ENCODE assay signal across 1 cellular context in the genomic region with DNA sequence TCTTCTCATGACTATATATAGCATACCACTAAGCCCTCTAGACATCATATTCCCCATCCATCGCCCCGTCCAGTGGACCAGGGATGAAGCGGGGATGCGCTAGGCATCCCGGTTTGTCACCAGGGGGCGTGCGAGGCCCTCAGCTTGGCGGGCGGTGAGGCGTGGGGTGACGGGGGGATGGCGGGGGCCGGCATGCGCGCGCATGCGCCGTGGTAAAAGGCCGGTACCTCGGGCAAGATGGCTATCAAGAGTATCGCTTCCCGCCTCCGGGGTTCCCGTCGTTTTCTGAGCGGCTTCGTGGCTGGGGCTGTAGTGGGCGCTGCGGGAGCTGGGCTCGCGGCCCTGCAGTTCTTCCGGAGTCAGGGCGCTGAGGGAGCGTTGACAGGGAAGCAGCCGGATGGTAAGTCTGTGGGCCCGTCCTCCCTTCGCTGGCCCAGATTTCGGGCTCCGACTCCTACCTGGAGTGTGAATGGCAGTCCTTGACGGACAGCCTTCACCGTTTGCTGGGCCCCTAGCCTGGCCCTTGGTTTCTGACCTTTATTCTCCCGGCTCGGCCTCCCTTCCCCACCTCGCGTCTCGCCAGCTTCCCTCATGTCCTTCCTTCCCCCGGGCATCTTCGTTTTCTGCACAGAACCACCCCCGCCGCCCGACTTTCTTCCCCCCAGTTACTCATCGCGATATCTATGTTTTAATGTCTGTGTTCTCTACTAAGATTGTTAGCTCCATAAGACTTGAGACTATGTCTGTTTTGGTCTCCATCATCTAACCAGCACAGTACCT.
TF ChIP-seq lines count a peak whose summit lies in the region.

Gene EXOG, plus strand, starts transcription at position 210 of the 780 bp plus-strand sequence. Its CDS starts 28 bp downstream, at position 238.

TF ChIP-seq in K562, 482 proteins besides CTCF, POLR2A, EP300 and RAD21 (continued from another document and continues in another):
- 0 out of 2 replicates have a peak, but pooled peaks have one; percentile 15 for TF ChIP-seq PHF21A (IDR thresholded peaks at IDR 0.05; ENCODE audit: borderline replicate concordance, low read depth)
- no peak for TF ChIP-seq ZNF830 (CRISPR knock-in tag; IDR thresholded peaks at IDR 0.05)
- no peak for TF ChIP-seq CEBPG (CRISPR knock-in tag; IDR thresholded peaks at IDR 0.05)
- TF ChIP-seq CEBPG (tag; conservative IDR thresholded peaks at IDR 0.05 in 1 of 2, IDR thresholded peaks at IDR 0.05 in 1 of 2) = no peak
- no peak for TF ChIP-seq CREB3L1 (IDR thresholded peaks at IDR 0.05; ENCODE audit: borderline replicate concordance, low read depth)
- no peak for TF ChIP-seq ZNF165 (CRISPR knock-in tag; IDR thresholded peaks at IDR 0.05; ENCODE audit: borderline replicate concordance)
- no peak for TF ChIP-seq SAFB2 (IDR thresholded peaks at IDR 0.05; ENCODE audit: borderline replicate concordance, low read depth, low read length, severe bottlenecking)
- TF ChIP-seq, protein P1, sequence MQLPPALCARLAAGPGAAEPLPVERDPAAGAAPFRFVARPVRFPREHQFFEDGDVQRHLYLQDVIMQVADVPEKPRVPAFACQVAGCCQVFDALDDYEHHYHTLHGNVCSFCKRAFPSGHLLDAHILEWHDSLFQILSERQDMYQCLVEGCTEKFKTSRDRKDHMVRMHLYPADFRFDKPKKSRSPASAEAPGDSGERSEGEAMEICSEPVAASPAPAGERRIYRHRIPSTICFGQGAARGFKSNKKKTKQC (CRISPR knock-in tag; IDR thresholded peaks at IDR 0.05) = peak; percentile 44; the same call in 1 of the 2 replicates
- peak; percentile 93 for TF ChIP-seq PHF8 (IDR thresholded peaks at IDR 0.05; ENCODE audit: borderline replicate concordance, low read length)
- peak; percentile 12; the same call in 1 of the 2 replicates for TF ChIP-seq MYNN (IDR thresholded peaks at IDR 0.05)
- TF ChIP-seq MYNN (CRISPR knock-in tag; IDR thresholded peaks at IDR 0.05) = no peak
- no peak for TF ChIP-seq KLF1 (tag; IDR thresholded peaks at IDR 0.05)
- TF ChIP-seq MAFF (IDR thresholded peaks at IDR 0.05; ENCODE audit: low read length) = no peak
- TF ChIP-seq ZNF76 (CRISPR knock-in tag; IDR thresholded peaks at IDR 0.05; ENCODE audit: borderline replicate concordance) = no peak
- TF ChIP-seq FOXK1 (CRISPR knock-in tag; IDR thresholded peaks at IDR 0.05; ENCODE audit: borderline replicate concordance) = no peak
- TF ChIP-seq NR2F6 (CRISPR knock-in tag; IDR thresholded peaks at IDR 0.05) = no peak
- no peak for TF ChIP-seq ZNF224 (CRISPR knock-in tag; IDR thresholded peaks at IDR 0.05)
- TF ChIP-seq ZNF140 (CRISPR knock-in tag; IDR thresholded peaks at IDR 0.05) = no peak
- TF ChIP-seq, protein P2, sequence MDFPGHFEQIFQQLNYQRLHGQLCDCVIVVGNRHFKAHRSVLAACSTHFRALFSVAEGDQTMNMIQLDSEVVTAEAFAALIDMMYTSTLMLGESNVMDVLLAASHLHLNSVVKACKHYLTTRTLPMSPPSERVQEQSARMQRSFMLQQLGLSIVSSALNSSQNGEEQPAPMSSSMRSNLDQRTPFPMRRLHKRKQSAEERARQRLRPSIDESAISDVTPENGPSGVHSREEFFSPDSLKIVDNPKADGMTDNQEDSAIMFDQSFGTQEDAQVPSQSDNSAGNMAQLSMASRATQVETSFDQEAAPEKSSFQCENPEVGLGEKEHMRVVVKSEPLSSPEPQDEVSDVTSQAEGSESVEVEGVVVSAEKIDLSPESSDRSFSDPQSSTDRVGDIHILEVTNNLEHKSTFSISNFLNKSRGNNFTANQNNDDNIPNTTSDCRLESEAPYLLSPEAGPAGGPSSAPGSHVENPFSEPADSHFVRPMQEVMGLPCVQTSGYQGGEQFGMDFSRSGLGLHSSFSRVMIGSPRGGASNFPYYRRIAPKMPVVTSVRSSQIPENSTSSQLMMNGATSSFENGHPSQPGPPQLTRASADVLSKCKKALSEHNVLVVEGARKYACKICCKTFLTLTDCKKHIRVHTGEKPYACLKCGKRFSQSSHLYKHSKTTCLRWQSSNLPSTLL (IDR thresholded peaks at IDR 0.05) = no peak
- no peak for TF ChIP-seq THAP7 (CRISPR knock-in tag; IDR thresholded peaks at IDR 0.05)
- no peak for TF ChIP-seq MITF (IDR thresholded peaks at IDR 0.05)
- no peak for TF ChIP-seq ZNF586 (CRISPR knock-in tag; conservative IDR thresholded peaks at IDR 0.05)
- TF ChIP-seq EZH2 (IDR thresholded peaks at IDR 0.05; ENCODE audit: borderline replicate concordance, low read depth, low read length) = no peak
- TF ChIP-seq RBM34 (IDR thresholded peaks at IDR 0.05; ENCODE audit: borderline replicate concordance, insufficient read depth, low read length) = no peak
- TF ChIP-seq, protein P3, sequence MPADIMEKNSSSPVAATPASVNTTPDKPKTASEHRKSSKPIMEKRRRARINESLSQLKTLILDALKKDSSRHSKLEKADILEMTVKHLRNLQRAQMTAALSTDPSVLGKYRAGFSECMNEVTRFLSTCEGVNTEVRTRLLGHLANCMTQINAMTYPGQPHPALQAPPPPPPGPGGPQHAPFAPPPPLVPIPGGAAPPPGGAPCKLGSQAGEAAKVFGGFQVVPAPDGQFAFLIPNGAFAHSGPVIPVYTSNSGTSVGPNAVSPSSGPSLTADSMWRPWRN (IDR thresholded peaks at IDR 0.05; ENCODE audit: low read depth) = no peak
- no peak for TF ChIP-seq THRAP3 (IDR thresholded peaks at IDR 0.05; ENCODE audit: borderline replicate concordance)
- TF ChIP-seq CREM (IDR thresholded peaks at IDR 0.05; ENCODE audit: low read depth) = peak; percentile 84
- no peak for TF ChIP-seq CSDE1 (IDR thresholded peaks at IDR 0.05)
- TF ChIP-seq SLC30A9 (CRISPR knock-in tag; IDR thresholded peaks at IDR 0.05) = no peak
- TF ChIP-seq CHD2 (IDR thresholded peaks at IDR 0.05; ENCODE audit: low read depth, low read length) = 0 out of 2 replicates have a peak, but pooled peaks have one; percentile 8
- peak; percentile 64; the same call in 1 of the 2 replicates for TF ChIP-seq CBX1 (IDR thresholded peaks at IDR 0.05; ENCODE audit: low read depth)
- TF ChIP-seq ZNF445 (CRISPR knock-in tag; IDR thresholded peaks at IDR 0.05; ENCODE audit: low read depth) = no peak
- TF ChIP-seq ZNF347 (CRISPR knock-in tag; IDR thresholded peaks at IDR 0.05; ENCODE audit: low read depth) = no peak
- TF ChIP-seq FOXK2 (conservative IDR thresholded peaks at IDR 0.05 in 1 of 2, IDR thresholded peaks at IDR 0.05 in 1 of 2; ENCODE audit: low read depth in 2 of 2) = no peak
- no peak for TF ChIP-seq NFYB (IDR thresholded peaks at IDR 0.05; ENCODE audit: extremely low read depth, insufficient read length)
- TF ChIP-seq BHLHE40 (IDR thresholded peaks at IDR 0.05; ENCODE audit: low read length) = peak; percentile 51; the same call in 1 of the 2 replicates
- no peak for TF ChIP-seq ZNF584 (CRISPR knock-in tag; IDR thresholded peaks at IDR 0.05; ENCODE audit: low read depth)
- peak in 1 of 2 experiments; percentile 58; a peak in 1 of 4 replicates for TF ChIP-seq SRF (CRISPR knock-in tag; IDR thresholded peaks at IDR 0.05)
- TF ChIP-seq U2AF1 (optimal IDR thresholded peaks at IDR 0.05; ENCODE audit: low read depth, low read length) = no peak
- TF ChIP-seq TBL1XR1 (IDR thresholded peaks at IDR 0.05; ENCODE audit: low read length in 2 of 2) = 0 out of 4 replicates have a peak, but pooled peaks of 1 of the 2 experiments have one; percentile 31
- no peak for TF ChIP-seq BRF1 (IDR thresholded peaks at IDR 0.05; ENCODE audit: borderline replicate concordance, extremely low read depth, insufficient read length)
- no peak for TF ChIP-seq CBX8 (IDR thresholded peaks at IDR 0.05; ENCODE audit: borderline replicate concordance, extremely low read depth, low read depth, low read length, poor library complexity, severe bottlenecking)
- TF ChIP-seq POLR2G (IDR thresholded peaks at IDR 0.05; ENCODE audit: low read depth, low read length) = peak; percentile 97
- TF ChIP-seq MTF1 (CRISPR knock-in tag; IDR thresholded peaks at IDR 0.05; ENCODE audit: borderline replicate concordance) = no peak
- peak; percentile 93 for TF ChIP-seq ETV1 (tag; conservative IDR thresholded peaks at IDR 0.05; ENCODE audit: low read depth)
- no peak for TF ChIP-seq HDGF (IDR thresholded peaks at IDR 0.05)
- TF ChIP-seq, protein P4, sequence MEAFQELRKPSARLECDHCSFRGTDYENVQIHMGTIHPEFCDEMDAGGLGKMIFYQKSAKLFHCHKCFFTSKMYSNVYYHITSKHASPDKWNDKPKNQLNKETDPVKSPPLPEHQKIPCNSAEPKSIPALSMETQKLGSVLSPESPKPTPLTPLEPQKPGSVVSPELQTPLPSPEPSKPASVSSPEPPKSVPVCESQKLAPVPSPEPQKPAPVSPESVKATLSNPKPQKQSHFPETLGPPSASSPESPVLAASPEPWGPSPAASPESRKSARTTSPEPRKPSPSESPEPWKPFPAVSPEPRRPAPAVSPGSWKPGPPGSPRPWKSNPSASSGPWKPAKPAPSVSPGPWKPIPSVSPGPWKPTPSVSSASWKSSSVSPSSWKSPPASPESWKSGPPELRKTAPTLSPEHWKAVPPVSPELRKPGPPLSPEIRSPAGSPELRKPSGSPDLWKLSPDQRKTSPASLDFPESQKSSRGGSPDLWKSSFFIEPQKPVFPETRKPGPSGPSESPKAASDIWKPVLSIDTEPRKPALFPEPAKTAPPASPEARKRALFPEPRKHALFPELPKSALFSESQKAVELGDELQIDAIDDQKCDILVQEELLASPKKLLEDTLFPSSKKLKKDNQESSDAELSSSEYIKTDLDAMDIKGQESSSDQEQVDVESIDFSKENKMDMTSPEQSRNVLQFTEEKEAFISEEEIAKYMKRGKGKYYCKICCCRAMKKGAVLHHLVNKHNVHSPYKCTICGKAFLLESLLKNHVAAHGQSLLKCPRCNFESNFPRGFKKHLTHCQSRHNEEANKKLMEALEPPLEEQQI (IDR thresholded peaks at IDR 0.05) = no peak
- no peak for TF ChIP-seq FOXA3 (CRISPR knock-in tag; conservative IDR thresholded peaks at IDR 0.05 in 1 of 2, IDR thresholded peaks at IDR 0.05 in 1 of 2)
- no peak for TF ChIP-seq JUNB (CRISPR knock-in tag; conservative IDR thresholded peaks at IDR 0.05)
- TF ChIP-seq, protein P5, sequence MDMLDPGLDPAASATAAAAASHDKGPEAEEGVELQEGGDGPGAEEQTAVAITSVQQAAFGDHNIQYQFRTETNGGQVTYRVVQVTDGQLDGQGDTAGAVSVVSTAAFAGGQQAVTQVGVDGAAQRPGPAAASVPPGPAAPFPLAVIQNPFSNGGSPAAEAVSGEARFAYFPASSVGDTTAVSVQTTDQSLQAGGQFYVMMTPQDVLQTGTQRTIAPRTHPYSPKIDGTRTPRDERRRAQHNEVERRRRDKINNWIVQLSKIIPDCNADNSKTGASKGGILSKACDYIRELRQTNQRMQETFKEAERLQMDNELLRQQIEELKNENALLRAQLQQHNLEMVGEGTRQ (CRISPR knock-in tag; IDR thresholded peaks at IDR 0.05) = no peak
- no peak for TF ChIP-seq ZNF134 (CRISPR knock-in tag; conservative IDR thresholded peaks at IDR 0.05)
- no peak for TF ChIP-seq EHMT2 (IDR thresholded peaks at IDR 0.05)
- TF ChIP-seq ARNT (IDR thresholded peaks at IDR 0.05) = no peak
